In the genomic region with DNA sequence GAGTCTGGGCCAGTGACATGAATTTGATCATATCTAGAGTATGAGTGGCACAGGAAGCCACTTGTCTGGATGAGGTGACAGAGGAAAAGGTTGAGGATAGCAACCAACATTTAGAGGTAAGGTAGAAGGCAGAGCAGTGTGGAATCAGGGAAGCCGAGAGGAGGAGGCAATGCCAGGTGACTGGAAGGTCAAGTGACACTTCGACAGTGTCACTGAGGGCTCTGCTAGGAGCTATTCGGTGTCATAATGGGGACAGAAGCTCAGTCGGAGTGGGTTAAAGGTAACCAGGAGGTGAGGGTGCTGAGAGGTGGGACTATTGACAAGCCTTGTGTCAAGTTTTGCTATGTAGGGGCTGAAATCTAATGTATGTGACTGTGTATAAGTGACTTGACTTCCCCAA, we compare ENCODE assay signal across 32 cellular contexts.
"Had no signal": no experiment of that assay in that cellular context is flagged by ENCODE, and none has a peak within 500 bp of the region (broad histone marks: within the 10 kb centered on the region; RNA-seq: fewer than 3 reads in every experiment).

No MANE protein-coding gene starts in this region.

- DNase-seq: activated CD4-positive, alpha-beta memory T cell treated with anti-CD3 and anti-CD28 coated beads, Interleukin-2, amount 10 ng/mL, durations not matched to agents 7 days and 5 days; activated CD4-positive, alpha-beta T cell treated with anti-CD3 and anti-CD28 coated beads for 48 hours; activated CD8-positive, alpha-beta memory T cell treated with anti-CD3 and anti-CD28 coated beads for 24 hours; activated CD8-positive, alpha-beta memory T cell treated with anti-CD3 and anti-CD28 coated beads, Interleukin-2, amount 10 ng/mL, durations not matched to agents 7 days and 5 days; activated CD8-positive, alpha-beta memory T cell treated with anti-CD3 and anti-CD28 coated beads, Interleukin-2, amount 50 U/mL, for 48 hours; activated effector memory CD4-positive, alpha-beta T cell treated with Interleukin-2 at 50 U/mL for 16 hours; activated naive CD4-positive, alpha-beta T cell treated with anti-CD3 and anti-CD28 coated beads, Interleukin-2, amount 10 ng/mL, durations not matched to agents 7 days and 5 days; activated naive CD8-positive, alpha-beta T cell treated with anti-CD3 and anti-CD28 coated beads, Interleukin-2, amount 50 U/mL, for 24 hours; activated T-cell treated with anti-CD3 and anti-CD28 coated beads, Interleukin-2, amount 50 U/mL, for 48 hours; aorta; brain microvascular endothelial cell; Kasumi-1; KG1; MG63; NCI-H1048; NCI-H1105 treated with DMSO at 0.1 percent for 48 hours; NCI-H1436; NCI-H1694; NCI-H1930; NCI-H2081 treated with DMSO at 0.1 percent for 48 hours; NCI-H345; NCI-H524 treated with DMSO at 0.1 percent for 48 hours; NK-92 treated with Interleukin-12 subunit alpha and Interleukin-12 subunit beta, amount 100 ng/mL, for 24 hours; PC-3; Peyer's patch; RPMI8226; SJCRH30; T1000 had no signal

- H3K4me3 Mint-ChIP-seq: activated CD4-positive, alpha-beta memory T cell treated with anti-CD3 and anti-CD28 coated beads, Interleukin-2, amount 10 ng/mL, durations not matched to agents 7 days and 5 days; activated CD8-positive, alpha-beta memory T cell treated with anti-CD3 and anti-CD28 coated beads, Interleukin-2, amount 10 ng/mL, durations not matched to agents 7 days and 5 days; activated naive CD4-positive, alpha-beta T cell treated with anti-CD3 and anti-CD28 coated beads, Interleukin-2, amount 10 ng/mL, durations not matched to agents 7 days and 5 days; activated naive CD8-positive, alpha-beta T cell; activated naive CD8-positive, alpha-beta T cell treated with anti-CD3 and anti-CD28 coated beads, Interleukin-2, amount 50 U/mL, for 24 hours had no signal

- H3K27ac ChIP-seq: brain microvascular endothelial cell, cardiac muscle cell, Peyer's patch, SJCRH30, SK-N-MC had no signal

- H3K9me3 Mint-ChIP-seq: activated CD4-positive, alpha-beta memory T cell treated with anti-CD3 and anti-CD28 coated beads, Interleukin-2, amount 10 ng/mL, durations not matched to agents 7 days and 5 days; activated naive CD4-positive, alpha-beta T cell treated with anti-CD3 and anti-CD28 coated beads, Interleukin-2, amount 10 ng/mL, durations not matched to agents 7 days and 5 days; activated naive CD8-positive, alpha-beta T cell treated with anti-CD3 and anti-CD28 coated beads, Interleukin-2, amount 50 U/mL, for 24 hours had no signal

- ATAC-seq: activated CD4-positive, CD25-positive, alpha-beta regulatory T cell treated with anti-CD3 and anti-CD28 coated beads, Interleukin-2, amount 50 U/mL, for 24 hours; activated CD8-positive, alpha-beta memory T cell treated with anti-CD3 and anti-CD28 coated beads, Interleukin-2, amount 10 ng/mL, durations not matched to agents 7 days and 5 days; activated naive CD8-positive, alpha-beta T cell treated with anti-CD3 and anti-CD28 coated beads, Interleukin-2, amount 50 U/mL, for 24 hours; PC-3 had no signal

- H3K27me3 Mint-ChIP-seq: activated CD4-positive, alpha-beta memory T cell treated with anti-CD3 and anti-CD28 coated beads, Interleukin-2, amount 10 ng/mL, durations not matched to agents 7 days and 5 days; activated CD8-positive, alpha-beta memory T cell treated with anti-CD3 and anti-CD28 coated beads, Interleukin-2, amount 10 ng/mL, durations not matched to agents 7 days and 5 days; activated naive CD4-positive, alpha-beta T cell treated with anti-CD3 and anti-CD28 coated beads, Interleukin-2, amount 10 ng/mL, durations not matched to agents 7 days and 5 days; activated naive CD8-positive, alpha-beta T cell; activated naive CD8-positive, alpha-beta T cell treated with anti-CD3 and anti-CD28 coated beads, Interleukin-2, amount 50 U/mL, for 24 hours had no signal

- H3K27ac Mint-ChIP-seq: activated CD4-positive, alpha-beta memory T cell treated with anti-CD3 and anti-CD28 coated beads, Interleukin-2, amount 10 ng/mL, durations not matched to agents 7 days and 5 days; activated CD8-positive, alpha-beta memory T cell treated with anti-CD3 and anti-CD28 coated beads, Interleukin-2, amount 10 ng/mL, durations not matched to agents 7 days and 5 days; activated naive CD4-positive, alpha-beta T cell treated with anti-CD3 and anti-CD28 coated beads, Interleukin-2, amount 10 ng/mL, durations not matched to agents 7 days and 5 days; activated naive CD8-positive, alpha-beta T cell; activated naive CD8-positive, alpha-beta T cell treated with anti-CD3 and anti-CD28 coated beads, Interleukin-2, amount 50 U/mL, for 24 hours had no signal

- H3K4me3 ChIP-seq: cardiac muscle cell, MG63, Peyer's patch, SJCRH30, SK-N-MC had no signal

- H3K36me3 ChIP-seq: cardiac muscle cell had no signal

- H3K27me3 ChIP-seq: brain microvascular endothelial cell, cardiac muscle cell, MG63, Peyer's patch, SJCRH30 had no signal

- H3K9me3 ChIP-seq: MG63, Peyer's patch, SJCRH30 had no signal
